In the genomic region with DNA sequence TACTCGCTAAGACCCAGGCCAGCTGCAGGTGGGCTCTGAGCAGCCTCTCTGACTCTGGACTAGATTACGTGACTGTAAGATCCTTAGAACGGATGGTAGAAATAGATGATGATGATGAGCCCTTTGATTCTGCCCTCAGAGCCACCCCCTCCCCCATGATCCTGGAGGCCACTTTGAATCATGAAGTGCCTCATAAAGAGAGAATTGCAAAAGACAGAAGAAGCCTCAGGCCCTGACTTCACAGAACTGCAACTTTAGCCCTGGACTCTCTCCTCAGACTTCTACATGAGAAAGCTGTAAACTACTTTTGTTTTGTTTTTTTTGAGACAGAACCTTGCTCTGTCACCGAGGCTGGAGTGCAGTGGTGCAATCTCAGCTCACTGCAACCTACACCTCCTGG, we compare ENCODE assay signal across 19 cellular contexts. TPM values are rescaled to one million over a fixed set of nuclear protein-coding genes. Genes with fewer than 3 reads are reported as not detected.
DNase-seq lines count a peak whose midpoint lies in the region; ATAC-seq and TF ChIP-seq lines count a peak whose summit lies in the region.
"Had no signal": no experiment of that assay in that cellular context is flagged by ENCODE, and none has a peak within 500 bp of the region (broad histone marks: within the 10 kb centered on the region; RNA-seq: fewer than 3 reads in every experiment).

No MANE protein-coding gene starts in this region.

- POLR2A ChIA-PET in IMR-90 (lab: Charles Lee; ENCODE audit: unreplicated experiment): interaction anchor here (0.5 kb wide), 1 partner anchor 123 kb away, joined by 3 read pairs; no protein-coding TSS in a partner anchor

- no peaks in the 10 kb centered on the region for H3K79me1 ChIP-seq in IMR-90 (ENCODE audit: low read depth in 1 of 2, low read length in 2 of 2)

- H3K9me3 ChIP-seq in IMR-90 (ENCODE audit: control insufficient read depth, insufficient read depth, low read length) (no peaks in the 10 kb centered on the region), MM.1S (replicated peaks; ENCODE audit: insufficient read depth, low read length) (no peaks in the 10 kb centered on the region)
- H3K9me3 ChIP-seq: BE2C, body of pancreas, colonic mucosa, thoracic aorta had no signal

- H3K4me3 ChIP-seq in IMR-90 (ENCODE audit: insufficient read depth, low read depth, low read length) (no peak overlapping the region), MM.1S (ENCODE audit: low read length) (no peak overlapping the region)
- H3K4me3 ChIP-seq: body of pancreas, colonic mucosa, thoracic aorta had no signal

- H3K9ac ChIP-seq in IMR-90 (ENCODE audit: low read depth, low read length): no peak overlapping the region
- no peak overlapping the region for H3K9ac ChIP-seq in MM.1S (ENCODE audit: low read length)

- DNase-seq in stimulated activated naive CD8-positive, alpha-beta T cell treated with anti-CD3 and anti-CD28 coated beads, Interleukin-15, amount 100 ng/mL, for 72 hours: no peak
- DNase-seq in IMR-90 (no peak), MM.1S (no peak), NCI-H524 (lab: John Stamatoyannopoulos, UW) (no peak)
- DNase-seq in central memory CD8-positive, alpha-beta T cell (ENCODE audit: low spot score in 2 of 2): no peak
- DNase-seq: activated CD8-positive, alpha-beta memory T cell treated with anti-CD3 and anti-CD28 coated beads, Interleukin-2, amount 10 ng/mL, durations not matched to agents 7 days and 5 days; activated gamma-delta T cell; BE2C; body of pancreas; colonic mucosa; DMS 273 treated with DMSO at 0.1 percent for 48 hours; left cardiac atrium; NCI-H187; WERI-Rb-1 had no signal

- no peak overlapping the region for H2AK9ac ChIP-seq in IMR-90 (replicated peaks; ENCODE audit: low read depth, low read length, poor library complexity)

- TF ChIP-seq CTCF in IMR-90 (conservative IDR thresholded peaks at IDR 0.05; ENCODE audit: low read depth, low read length) (no peak), MM.1S (IDR thresholded peaks at IDR 0.05; ENCODE audit: low read length) (no peak)

- H2BK120ac ChIP-seq in IMR-90 (ENCODE audit: low read depth, low read length): no peak overlapping the region

- peak overlapping the region; percentile 40 for H2AFZ ChIP-seq in IMR-90 (replicated peaks; ENCODE audit: low read length, poor library complexity)
- H2AFZ ChIP-seq in MM.1S (ENCODE audit: low read length): no peak overlapping the region

- BruUV-seq in IMR-90 (replicated peaks; lab: Mats Ljungman, UMichigan): no TSS peak

- H3F3A ChIP-seq in MM.1S (ENCODE audit: insufficient read depth, low read length): peaks cover 9% of the 10 kb centered on the region; the same call in 1 of the 2 replicates

- H3K79me2 ChIP-seq in MM.1S (ENCODE audit: low read length): no peaks in the 10 kb centered on the region

- CTCF ChIA-PET in IMR-90 (lab: Yijun Ruan, JAX): no interaction called here

- H3K56ac ChIP-seq in IMR-90 (ENCODE audit: extremely low read depth, insufficient read depth, low read length): no peak overlapping the region

- peak overlapping the region; percentile 15 for H3K27ac Mint-ChIP-seq in stimulated activated naive CD8-positive, alpha-beta T cell treated with anti-CD3 and anti-CD28 coated beads, Interleukin-15, Interleukin-2, amounts not matched to agents 100 ng/mL and 50 ng/mL, for 24 hours
- H3K27ac Mint-ChIP-seq in stimulated activated naive CD8-positive, alpha-beta T cell treated with anti-CD3 and anti-CD28 coated beads, Interleukin-15, amount 100 ng/mL, for 72 hours: no peak overlapping the region
- H3K27ac Mint-ChIP-seq in central memory CD8-positive, alpha-beta T cell (ENCODE audit: low read depth): peak overlapping the region; percentile 95
- H3K27ac Mint-ChIP-seq in stimulated activated memory B cell treated with anti-CD40 and anti-IgM and Interleukin-4, amounts not matched to agents 10 μg/mL and 1 μg/mL and 100 μg/mL, for 72 hours: peak overlapping the region; percentile 77
- H3K27ac Mint-ChIP-seq: activated CD8-positive, alpha-beta memory T cell treated with anti-CD3 and anti-CD28 coated beads, Interleukin-2, amount 10 ng/mL, durations not matched to agents 7 days and 5 days; progenitor cell of endocrine pancreas had no signal

- H3K18ac ChIP-seq in IMR-90 (ENCODE audit: low read depth, low read length): peak overlapping the region; percentile 56; the same call in 1 of the 2 replicates

- H2BK5ac ChIP-seq in IMR-90 (ENCODE audit: low read depth, low read length, poor library complexity, severe bottlenecking): no peak overlapping the region

- no peak overlapping the region for H4K5ac ChIP-seq in IMR-90 (ENCODE audit: low read depth, low read length)

- H3K4me2 ChIP-seq in IMR-90 (ENCODE audit: low read depth, low read length): no peak overlapping the region; the same call in 1 of the 2 replicates
- no peak overlapping the region for H3K4me2 ChIP-seq in MM.1S (ENCODE audit: low read depth, low read length)

- H3K27me3 ChIP-seq in IMR-90 (ENCODE audit: control insufficient read depth, insufficient read depth, low read length): peaks cover 2% of the 10 kb centered on the region; the same call in 1 of the 2 replicates
- peaks cover 10% of the 10 kb centered on the region; the same call in 1 of the 2 replicates for H3K27me3 ChIP-seq in MM.1S (replicated peaks; ENCODE audit: insufficient read depth, low read length)
- H3K27me3 ChIP-seq: BE2C, body of pancreas, colonic mucosa had no signal

- H4K20me1 ChIP-seq in IMR-90 (ENCODE audit: insufficient read depth, low read length) (no peaks in the 10 kb centered on the region), MM.1S (ENCODE audit: insufficient read depth, low read length) (no peaks in the 10 kb centered on the region)

- no peaks in the 10 kb centered on the region for H3K9me2 ChIP-seq in MM.1S (replicated peaks; ENCODE audit: insufficient read depth, low read length)

- H3K4me1 Mint-ChIP-seq in stimulated activated naive CD8-positive, alpha-beta T cell treated with anti-CD3 and anti-CD28 coated beads, Interleukin-15, Interleukin-2, amounts not matched to agents 100 ng/mL and 50 ng/mL, for 24 hours (ENCODE audit: low read depth): peaks cover 63% of the 10 kb centered on the region
- H3K4me1 Mint-ChIP-seq in stimulated activated naive CD8-positive, alpha-beta T cell treated with anti-CD3 and anti-CD28 coated beads, Interleukin-15, amount 100 ng/mL, for 72 hours: peaks cover 74% of the 10 kb centered on the region
- peaks cover 40% of the 10 kb centered on the region for H3K4me1 Mint-ChIP-seq in central memory CD8-positive, alpha-beta T cell
- peaks cover 46% of the 10 kb centered on the region for H3K4me1 Mint-ChIP-seq in stimulated activated memory B cell treated with anti-CD40 and anti-IgM and Interleukin-4, amounts not matched to agents 10 μg/mL and 1 μg/mL and 100 μg/mL, for 72 hours

- H3K4me1 ChIP-seq in IMR-90 (ENCODE audit: control insufficient read depth, insufficient read depth, low read length) (peaks cover 4% of the 10 kb centered on the region; the same call in 1 of the 2 replicates), MM.1S (ENCODE audit: low read length) (peaks cover 17% of the 10 kb centered on the region)

- H3K27ac ChIP-seq in IMR-90 (ENCODE audit: insufficient read depth, low read length): no peak overlapping the region; the same call in 1 of the 2 replicates
- no peak overlapping the region for H3K27ac ChIP-seq in MM.1S (ENCODE audit: low read length)
- H3K27ac ChIP-seq: body of pancreas, colonic mucosa, thoracic aorta, WERI-Rb-1 had no signal

- H2AK5ac ChIP-seq in IMR-90 (ENCODE audit: low read depth, low read length): 0 out of 2 replicates have a peak overlapping the region, but pooled peaks have one; percentile 33

- H3K4me3 Mint-ChIP-seq in stimulated activated naive CD8-positive, alpha-beta T cell treated with anti-CD3 and anti-CD28 coated beads, Interleukin-15, Interleukin-2, amounts not matched to agents 100 ng/mL and 50 ng/mL, for 24 hours: no peak overlapping the region
- no peak overlapping the region for H3K4me3 Mint-ChIP-seq in stimulated activated naive CD8-positive, alpha-beta T cell treated with anti-CD3 and anti-CD28 coated beads, Interleukin-15, amount 100 ng/mL, for 72 hours
- no peak overlapping the region for H3K4me3 Mint-ChIP-seq in central memory CD8-positive, alpha-beta T cell
- H3K4me3 Mint-ChIP-seq in stimulated activated memory B cell treated with anti-CD40 and anti-IgM and Interleukin-4, amounts not matched to agents 10 μg/mL and 1 μg/mL and 100 μg/mL, for 72 hours: no peak overlapping the region
- H3K4me3 Mint-ChIP-seq: activated CD8-positive, alpha-beta memory T cell treated with anti-CD3 and anti-CD28 coated beads, Interleukin-2, amount 10 ng/mL, durations not matched to agents 7 days and 5 days had no signal

- dilution Hi-C loops in IMR-90 (cut with HindIII; ENCODE audit: low sequenced_read_pairs, unreplicated experiment): no loop called here

- H4K91ac ChIP-seq in IMR-90 (ENCODE audit: insufficient read depth, low read depth, low read length): no peak overlapping the region

- peaks cover 4% of the 10 kb centered on the region; the same call in 1 of the 2 replicates for H3K9me1 ChIP-seq in IMR-90 (ENCODE audit: insufficient read depth, low read length)

- H3K36me3 Mint-ChIP-seq in stimulated activated naive CD8-positive, alpha-beta T cell treated with anti-CD3 and anti-CD28 coated beads, Interleukin-15, Interleukin-2, amounts not matched to agents 100 ng/mL and 50 ng/mL, for 24 hours (ENCODE audit: low read depth): no peaks in the 10 kb centered on the region
- H3K36me3 Mint-ChIP-seq in central memory CD8-positive, alpha-beta T cell (ENCODE audit: insufficient read depth): peaks cover 7% of the 10 kb centered on the region
- H3K36me3 Mint-ChIP-seq in stimulated activated memory B cell treated with anti-CD40 and anti-IgM and Interleukin-4, amounts not matched to agents 10 μg/mL and 1 μg/mL and 100 μg/mL, for 72 hours: no peaks in the 10 kb centered on the region
- H3K36me3 Mint-ChIP-seq: activated CD8-positive, alpha-beta memory T cell treated with anti-CD3 and anti-CD28 coated beads, Interleukin-2, amount 10 ng/mL, durations not matched to agents 7 days and 5 days had no signal

- no peak overlapping the region for H4K8ac ChIP-seq in IMR-90 (ENCODE audit: low read depth in 2 of 2, low read length in 2 of 2)

- intact Hi-C loops in IMR-90 (cut with micrococcal nuclease): no loop called here

- H3K23ac ChIP-seq in IMR-90 (ENCODE audit: low read depth, low read length): no peak overlapping the region

- in situ Hi-C loops in IMR-90 (cut with MboI; ENCODE audit: low sequenced_read_pairs): no loop called here

- no peak for ATAC-seq in stimulated activated naive CD8-positive, alpha-beta T cell treated with anti-CD3 and anti-CD28 coated beads, Interleukin-15, amount 100 ng/mL, for 72 hours
- peak; percentile 38 for ATAC-seq in IMR-90 (ENCODE audit: low read depth)
- no peak for ATAC-seq in central memory CD8-positive, alpha-beta T cell (replicated peaks; ENCODE audit: extremely low read depth, poor library complexity, severe bottlenecking)
- no peak for ATAC-seq in stimulated activated memory B cell treated with anti-CD40 and anti-IgM and Interleukin-4, amounts not matched to agents 10 μg/mL and 1 μg/mL and 100 μg/mL, for 72 hours
- ATAC-seq in GM21528 (IDR thresholded peaks at IDR 0.05; ENCODE audit: low FRiP score, unreplicated experiment): no peak
- ATAC-seq: activated CD8-positive, alpha-beta memory T cell treated with anti-CD3 and anti-CD28 coated beads, Interleukin-2, amount 10 ng/mL, durations not matched to agents 7 days and 5 days; body of pancreas; left cardiac atrium had no signal

- H3K36me3 ChIP-seq in IMR-90 (ENCODE audit: control insufficient read depth, insufficient read depth, low read length) (no peaks in the 10 kb centered on the region), MM.1S (replicated peaks; ENCODE audit: insufficient read depth, low read length) (no peaks in the 10 kb centered on the region)
- H3K36me3 ChIP-seq: BE2C, colonic mucosa, thoracic aorta, WERI-Rb-1 had no signal

- TF ChIP-seq POLR2A in IMR-90 (IDR thresholded peaks at IDR 0.05; ENCODE audit: low read depth, low read length): no peak

- no peaks in the 10 kb centered on the region for H3K9me3 Mint-ChIP-seq in stimulated activated naive CD8-positive, alpha-beta T cell treated with anti-CD3 and anti-CD28 coated beads, Interleukin-15, Interleukin-2, amounts not matched to agents 100 ng/mL and 50 ng/mL, for 24 hours
- H3K9me3 Mint-ChIP-seq in stimulated activated naive CD8-positive, alpha-beta T cell treated with anti-CD3 and anti-CD28 coated beads, Interleukin-15, amount 100 ng/mL, for 72 hours: no peaks in the 10 kb centered on the region
- no peaks in the 10 kb centered on the region for H3K9me3 Mint-ChIP-seq in central memory CD8-positive, alpha-beta T cell
- H3K9me3 Mint-ChIP-seq in stimulated activated memory B cell treated with anti-CD40 and anti-IgM and Interleukin-4, amounts not matched to agents 10 μg/mL and 1 μg/mL and 100 μg/mL, for 72 hours: no peaks in the 10 kb centered on the region

- H3K27me3 Mint-ChIP-seq in stimulated activated naive CD8-positive, alpha-beta T cell treated with anti-CD3 and anti-CD28 coated beads, Interleukin-15, Interleukin-2, amounts not matched to agents 100 ng/mL and 50 ng/mL, for 24 hours: no peaks in the 10 kb centered on the region
- no peaks in the 10 kb centered on the region for H3K27me3 Mint-ChIP-seq in stimulated activated naive CD8-positive, alpha-beta T cell treated with anti-CD3 and anti-CD28 coated beads, Interleukin-15, amount 100 ng/mL, for 72 hours
- H3K27me3 Mint-ChIP-seq in central memory CD8-positive, alpha-beta T cell: no peaks in the 10 kb centered on the region
- H3K27me3 Mint-ChIP-seq in stimulated activated memory B cell treated with anti-CD40 and anti-IgM and Interleukin-4, amounts not matched to agents 10 μg/mL and 1 μg/mL and 100 μg/mL, for 72 hours: no peaks in the 10 kb centered on the region

- no peak overlapping the region for H3K14ac ChIP-seq in IMR-90 (replicated peaks; ENCODE audit: low read depth, low read length)

- no peak for TF ChIP-seq RAD21 in IMR-90 (IDR thresholded peaks at IDR 0.05; ENCODE audit: low read length)

- H2BK15ac ChIP-seq in IMR-90 (ENCODE audit: low read depth, low read length): no peak overlapping the region

- WGBS in IMR-90 (ENCODE audit: extremely low coverage in 2 of 2, insufficient read length in 1 of 2), 2 experiments: no CpG with 5 or more reads among the region's 4 CpGs

- no peak overlapping the region for H3K4ac ChIP-seq in IMR-90 (ENCODE audit: low read depth, low read length)

- no peak overlapping the region for H2BK20ac ChIP-seq in IMR-90 (ENCODE audit: low read depth, low read length)

RNA-seq across cellular contexts. Expression of gene TET3, which starts 15.4 kb away (rescaled TPM):
- 1.6 and 1.7 TPM in 2 replicates for total RNA-seq in IMR-90 (2012; rRNA removed)
- 1.8 TPM in 2 replicates for polyA plus RNA-seq in IMR-90 (2012; rRNA removed)
- polyA plus RNA-seq in IMR-90 (2012; cell fraction: cytosol; rRNA removed): 0.75 and 1.2 TPM in 2 replicates
- 5.9 and 7.2 TPM in 2 replicates for polyA plus RNA-seq in IMR-90 (2012; cell fraction: nucleus; rRNA removed; ENCODE audit: low replicate concordance)

RNA-seq across cellular contexts. Expression of gene DGUOK, which starts 42.7 kb away (rescaled TPM):
- total RNA-seq in IMR-90 (2012; rRNA removed): 57.2 and 66.3 TPM in 2 replicates
- polyA plus RNA-seq in IMR-90 (2012; rRNA removed): 111 and 116 TPM in 2 replicates
- polyA plus RNA-seq in IMR-90 (2012; cell fraction: cytosol; rRNA removed): 95.7 and 122 TPM in 2 replicates
- 37.3 and 50.6 TPM in 2 replicates for polyA plus RNA-seq in IMR-90 (2012; cell fraction: nucleus; rRNA removed; ENCODE audit: low replicate concordance)

Comparison
In these comparisons a context has a peak if more than half of its experiments do, and no peak if none do; other contexts are left out.
1. H3K27ac Mint-ChIP-seq: peak in stimulated activated naive CD8-positive, alpha-beta T cell treated with anti-CD3 and anti-CD28 coated beads, Interleukin-15, Interleukin-2, amounts not matched to agents 100 ng/mL and 50 ng/mL, for 24 hours (single experiment), central memory CD8-positive, alpha-beta T cell (single experiment) and stimulated activated memory B cell treated with anti-CD40 and anti-IgM and Interleukin-4, amounts not matched to agents 10 μg/mL and 1 μg/mL and 100 μg/mL, for 72 hours (single experiment); none in stimulated activated naive CD8-positive, alpha-beta T cell treated with anti-CD3 and anti-CD28 coated beads, Interleukin-15, amount 100 ng/mL, for 72 hours (0 of 2).